10 cellular contexts compared by ENCODE assay signal in genomic region chr5:124923131-124923530, GRCh38.
DNase-seq lines count a peak whose midpoint lies in the region; ATAC-seq and TF ChIP-seq lines count a peak whose summit lies in the region.
"Had no signal": no experiment of that assay in that cellular context is flagged by ENCODE, and none has a peak within 500 bp of the region (broad histone marks: within the 10 kb centered on the region; RNA-seq: fewer than 3 reads in every experiment).

No MANE protein-coding gene starts in this region.

- peak in 10 of 14 donors; percentile 13 to 52 (median 36) for DNase-seq in C1 segment of cervical spinal cord (lab: John Stamatoyannopoulos, UW)
- peak; percentile 63 for DNase-seq in MV-4-11 (lab: John Stamatoyannopoulos, UW)
- DNase-seq in iPS-NIHi7 (ENCODE audit: extremely low spot score): no peak
- DNase-seq: right lobe of liver had no signal

- no peaks in the 10 kb centered on the region for H3K9me3 ChIP-seq in SU-DHL-6 (ENCODE audit: insufficient read depth, low read length)
- H3K9me3 ChIP-seq: right lobe of liver had no signal

- H3F3A ChIP-seq in SU-DHL-6 (ENCODE audit: insufficient read depth): peaks cover 28% of the 10 kb centered on the region

- H3K79me2 ChIP-seq in SU-DHL-6 (ENCODE audit: insufficient read depth, low read length): no peaks in the 10 kb centered on the region

- H3K9me2 ChIP-seq in SU-DHL-6 (replicated peaks; ENCODE audit: insufficient read depth, low read length): no peaks in the 10 kb centered on the region

- H4K20me1 ChIP-seq in SU-DHL-6 (ENCODE audit: low read depth, low read length): no peaks in the 10 kb centered on the region

- H3K9ac ChIP-seq in SU-DHL-6 (ENCODE audit: low read length): peak overlapping the region; percentile 54

- ATAC-seq in GM21737 (IDR thresholded peaks at IDR 0.05; ENCODE audit: unreplicated experiment): no peak
- ATAC-seq in HG02981 (IDR thresholded peaks at IDR 0.05; ENCODE audit: unreplicated experiment): no peak
- no peak for ATAC-seq in HG03139 (IDR thresholded peaks at IDR 0.05; ENCODE audit: unreplicated experiment)
- ATAC-seq: HCT116 had no signal

- H3K4me2 ChIP-seq in SU-DHL-6 (ENCODE audit: low read depth, low read length, poor library complexity, severe bottlenecking): peak overlapping the region; percentile 75

- H3K36me3 ChIP-seq in SU-DHL-6 (ENCODE audit: low read length): no peaks in the 10 kb centered on the region
- H3K36me3 ChIP-seq: right lobe of liver had no signal

- no peak overlapping the region for H3K4me3 ChIP-seq in SU-DHL-6 (ENCODE audit: insufficient read depth, low read length, poor library complexity, severe bottlenecking)
- H3K4me3 ChIP-seq: right lobe of liver had no signal

- TF ChIP-seq CTCF in SU-DHL-6 (IDR thresholded peaks at IDR 0.05; ENCODE audit: insufficient read depth, low read length, poor library complexity, severe bottlenecking): no peak

- no peaks in the 10 kb centered on the region for H3K27me3 ChIP-seq in SU-DHL-6 (ENCODE audit: low read length)
- H3K27me3 ChIP-seq in layer of hippocampus (ENCODE audit: control insufficient read depth, insufficient read depth, low read length): no peaks in the 10 kb centered on the region
- H3K27me3 ChIP-seq: right lobe of liver had no signal

- H2AFZ ChIP-seq in SU-DHL-6 (ENCODE audit: low read depth, low read length, severe bottlenecking): peak overlapping the region; percentile 30

- H3K27ac ChIP-seq in SU-DHL-6 (ENCODE audit: low read depth, low read length) (peak overlapping the region; percentile 89), layer of hippocampus (ENCODE audit: low read depth, low read length) (peak overlapping the region; percentile 81)
- H3K27ac ChIP-seq: right lobe of liver had no signal
